1 cellular context compared by ENCODE assay signal in genomic region chr2:20617892-20618467, GRCh38.
TF ChIP-seq lines count a peak whose summit lies in the region.

No MANE protein-coding gene starts in this region.

TF ChIP-seq in HepG2, 621 proteins besides CTCF, POLR2A, EP300 and RAD21 (continued from another document and continues in another):
- TF ChIP-seq ZKSCAN8 (CRISPR knock-in tag; IDR thresholded peaks at IDR 0.05; ENCODE audit: borderline replicate concordance): no peak
- TF ChIP-seq ZNF747 (CRISPR knock-in tag; IDR thresholded peaks at IDR 0.05; ENCODE audit: borderline replicate concordance): peak; percentile 30; the same call in 1 of the 2 replicates
- TF ChIP-seq MTERF4 (CRISPR knock-in tag; IDR thresholded peaks at IDR 0.05): peak; percentile 81; the same call in 1 of the 2 replicates
- peak; percentile 81 for TF ChIP-seq ARID5B (CRISPR knock-in tag; IDR thresholded peaks at IDR 0.05)
- TF ChIP-seq SALL2 (CRISPR knock-in tag; IDR thresholded peaks at IDR 0.05): peak; percentile 40; the same call in 1 of the 2 replicates
- TF ChIP-seq YEATS2 (CRISPR knock-in tag; IDR thresholded peaks at IDR 0.05; ENCODE audit: borderline replicate concordance): peak; percentile 71; the same call in 1 of the 2 replicates
- peak; percentile 19; the same call in 1 of the 2 replicates for TF ChIP-seq HOXD1 (CRISPR knock-in tag; IDR thresholded peaks at IDR 0.05)
- TF ChIP-seq HIVEP1 (CRISPR knock-in tag; IDR thresholded peaks at IDR 0.05): peak; percentile 75
- peak; percentile 60; the same call in 1 of the 2 replicates for TF ChIP-seq CBX5 (CRISPR knock-in tag; IDR thresholded peaks at IDR 0.05; ENCODE audit: borderline replicate concordance)
- TF ChIP-seq ZNF362 (CRISPR knock-in tag; IDR thresholded peaks at IDR 0.05; ENCODE audit: borderline replicate concordance): no peak
- peak; percentile 63 for TF ChIP-seq ZNF574 (CRISPR knock-in tag; IDR thresholded peaks at IDR 0.05)
- TF ChIP-seq SP4 (CRISPR knock-in tag; IDR thresholded peaks at IDR 0.05): 0 out of 2 replicates have a peak, but pooled peaks have one; percentile 17
- TF ChIP-seq ZNF441 (CRISPR knock-in tag; IDR thresholded peaks at IDR 0.05; ENCODE audit: borderline replicate concordance): peak; percentile 66
- TF ChIP-seq POGZ (CRISPR knock-in tag; IDR thresholded peaks at IDR 0.05): peak; percentile 79
- peak; percentile 74 for TF ChIP-seq HOMEZ (CRISPR knock-in tag; IDR thresholded peaks at IDR 0.05; ENCODE audit: low read depth)
- peak; percentile 92; the same call in 1 of the 2 replicates for TF ChIP-seq HIC2 (CRISPR knock-in tag; IDR thresholded peaks at IDR 0.05; ENCODE audit: low read depth)
- TF ChIP-seq REST (IDR thresholded peaks at IDR 0.05; ENCODE audit: borderline replicate concordance in 1 of 2, low read depth in 1 of 2, low read length in 2 of 2): 0 out of 4 replicates have a peak, but pooled peaks of 1 of the 2 experiments have one; percentile 14
- peak; percentile 67; the same call in 1 of the 2 replicates for TF ChIP-seq MEIS2 (CRISPR knock-in tag; IDR thresholded peaks at IDR 0.05)
- TF ChIP-seq HNF4A (CRISPR knock-in tag; IDR thresholded peaks at IDR 0.05): peak; percentile 57
- TF ChIP-seq ZNF296 (CRISPR knock-in tag; conservative IDR thresholded peaks at IDR 0.05): peak; percentile 71; the same call in 1 of the 2 replicates
- TF ChIP-seq BCL6 (CRISPR knock-in tag; IDR thresholded peaks at IDR 0.05): peak; percentile 46
- no peak for TF ChIP-seq ZNF558 (CRISPR knock-in tag; IDR thresholded peaks at IDR 0.05; ENCODE audit: borderline replicate concordance)
- TF ChIP-seq TAF1 (CRISPR knock-in tag; IDR thresholded peaks at IDR 0.05): peak; percentile 24; the same call in 1 of the 2 replicates
- peak; percentile 47 for TF ChIP-seq TBX2 (CRISPR knock-in tag; IDR thresholded peaks at IDR 0.05; ENCODE audit: borderline replicate concordance)
- peak; percentile 50 for TF ChIP-seq PHF20 (CRISPR knock-in tag; IDR thresholded peaks at IDR 0.05)
- peak; percentile 84 for TF ChIP-seq GATAD2A (CRISPR knock-in tag; IDR thresholded peaks at IDR 0.05)
- peak; percentile 50; the same call in 1 of the 2 replicates for TF ChIP-seq HMG20A (CRISPR knock-in tag; IDR thresholded peaks at IDR 0.05; ENCODE audit: borderline replicate concordance)
- peak in 1 of 2 experiments; percentile 66; a peak in 1 of 4 replicates for TF ChIP-seq HMGXB4 (CRISPR knock-in tag; IDR thresholded peaks at IDR 0.05; ENCODE audit: borderline replicate concordance in 1 of 2, low read depth in 1 of 2)
- TF ChIP-seq CEBPG (CRISPR knock-in tag; IDR thresholded peaks at IDR 0.05): peak; percentile 10; the same call in 1 of the 2 replicates
- TF ChIP-seq CEBPB (IDR thresholded peaks at IDR 0.05; ENCODE audit: borderline replicate concordance, low read depth, low read length): peak; percentile 42; the same call in 1 of the 2 replicates
- TF ChIP-seq FOXP4 (CRISPR knock-in tag; IDR thresholded peaks at IDR 0.05): peak; percentile 47; the same call in 1 of the 2 replicates
- TF ChIP-seq GTF3A (CRISPR knock-in tag; conservative IDR thresholded peaks at IDR 0.05): no peak
- no peak for TF ChIP-seq IKZF1 (IDR thresholded peaks at IDR 0.05)
